1 cellular context compared by ENCODE assay signal in genomic region chr5:140148508-140148907, GRCh38.
TF ChIP-seq lines count a peak whose summit lies in the region.

No MANE protein-coding gene starts in this region.

TF ChIP-seq in GM23338, 12 proteins besides CTCF, POLR2A, EP300 and RAD21 (continued from another document):
- TF ChIP-seq ZNF462 (CRISPR knock-in tag; IDR thresholded peaks at IDR 0.05) = no peak
